8 cellular contexts compared by ENCODE assay signal in the genomic region with DNA sequence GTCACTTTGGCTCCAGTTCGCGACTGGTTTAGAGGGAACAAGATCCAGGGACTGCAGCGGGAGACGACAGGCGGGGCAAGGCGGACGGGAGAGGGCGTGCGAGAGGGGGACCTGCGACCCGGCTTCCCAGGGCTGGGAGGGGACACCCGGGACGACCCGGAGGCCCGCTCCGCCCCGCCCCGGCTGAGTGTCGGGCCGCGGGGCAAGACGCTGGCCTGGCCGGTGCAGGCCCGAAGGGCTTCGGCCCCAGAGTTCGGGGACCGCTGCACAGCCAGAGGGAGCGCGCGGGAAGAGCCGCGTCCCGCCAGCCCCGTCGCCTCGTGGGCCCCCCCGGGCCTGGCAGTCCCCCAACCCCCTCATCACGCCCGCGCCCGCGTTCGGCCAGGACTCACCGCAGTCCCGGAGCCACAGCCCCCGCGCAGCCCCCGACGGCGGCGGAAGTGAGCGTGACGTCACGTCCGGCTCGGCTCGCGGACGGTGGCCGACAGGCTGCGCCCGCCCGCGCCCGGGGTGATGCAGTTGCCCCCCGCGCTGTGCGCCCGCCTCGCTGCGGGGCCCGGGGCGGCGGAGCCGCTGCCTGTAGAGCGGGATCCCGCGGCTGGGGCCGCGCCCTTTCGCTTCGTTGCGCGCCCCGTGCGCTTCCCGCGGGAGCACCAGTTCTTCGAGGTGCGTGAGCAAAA. TPM values are rescaled to one million over a fixed set of nuclear protein-coding genes. Genes with fewer than 3 reads are reported as not detected.
DNase-seq lines count a peak whose midpoint lies in the region; ATAC-seq and TF ChIP-seq lines count a peak whose summit lies in the region.

A gene with protein sequence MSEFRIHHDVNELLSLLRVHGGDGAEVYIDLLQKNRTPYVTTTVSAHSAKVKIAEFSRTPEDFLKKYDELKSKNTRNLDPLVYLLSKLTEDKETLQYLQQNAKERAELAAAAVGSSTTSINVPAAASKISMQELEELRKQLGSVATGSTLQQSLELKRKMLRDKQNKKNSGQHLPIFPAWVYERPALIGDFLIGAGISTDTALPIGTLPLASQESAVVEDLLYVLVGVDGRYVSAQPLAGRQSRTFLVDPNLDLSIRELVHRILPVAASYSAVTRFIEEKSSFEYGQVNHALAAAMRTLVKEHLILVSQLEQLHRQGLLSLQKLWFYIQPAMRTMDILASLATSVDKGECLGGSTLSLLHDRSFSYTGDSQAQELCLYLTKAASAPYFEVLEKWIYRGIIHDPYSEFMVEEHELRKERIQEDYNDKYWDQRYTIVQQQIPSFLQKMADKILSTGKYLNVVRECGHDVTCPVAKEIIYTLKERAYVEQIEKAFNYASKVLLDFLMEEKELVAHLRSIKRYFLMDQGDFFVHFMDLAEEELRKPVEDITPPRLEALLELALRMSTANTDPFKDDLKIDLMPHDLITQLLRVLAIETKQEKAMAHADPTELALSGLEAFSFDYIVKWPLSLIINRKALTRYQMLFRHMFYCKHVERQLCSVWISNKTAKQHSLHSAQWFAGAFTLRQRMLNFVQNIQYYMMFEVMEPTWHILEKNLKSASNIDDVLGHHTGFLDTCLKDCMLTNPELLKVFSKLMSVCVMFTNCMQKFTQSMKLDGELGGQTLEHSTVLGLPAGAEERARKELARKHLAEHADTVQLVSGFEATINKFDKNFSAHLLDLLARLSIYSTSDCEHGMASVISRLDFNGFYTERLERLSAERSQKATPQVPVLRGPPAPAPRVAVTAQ (minus strand): TSS at position 442 of the 680 bp plus-strand sequence. CDS start 5,931 bp downstream, outside the sequence.
Gene ZNF511, plus strand, starts transcription at position 484 of the 680 bp plus-strand sequence. Its CDS starts 30 bp downstream, at position 514.

- no peaks in the 10 kb centered on the region for H3K9me3 Mint-ChIP-seq in CD4-positive, alpha-beta T cell

- peaks cover 7% of the 10 kb centered on the region for H3K27me3 Mint-ChIP-seq in CD4-positive, alpha-beta T cell

- H3K36me3 Mint-ChIP-seq in CD4-positive, alpha-beta T cell (ENCODE audit: low read depth) = peaks cover 56% of the 10 kb centered on the region

- peak within 1 kb of the TSS; percentile 99 for H3K4me3 Mint-ChIP-seq in CD4-positive, alpha-beta T cell

- peak; percentile 49 for ATAC-seq in CD4-positive, alpha-beta T cell (ENCODE audit: poor library complexity)
- ATAC-seq in GM19328 (IDR thresholded peaks at IDR 0.05; ENCODE audit: unreplicated experiment) (peak; percentile 84), HG03460 (IDR thresholded peaks at IDR 0.05; ENCODE audit: unreplicated experiment) (peak; percentile 77)

- peak within 1 kb of the TSS; percentile 68 for H3K4me3 ChIP-seq in mucosa of stomach (ENCODE audit: low read length)

- peaks cover 27% of the 10 kb centered on the region for H3K4me1 ChIP-seq in mucosa of stomach (ENCODE audit: control insufficient read depth, insufficient read depth, low read length)

- peak; percentile 81 to 92 (median 84) for DNase-seq in CD4-positive, alpha-beta T cell
- DNase-seq in OCI-M1 (lab: John Stamatoyannopoulos, UW) = peak; percentile 94
- peak; percentile 90 for DNase-seq in activated T-cell treated with anti-CD3 and anti-CD28 coated beads for 48 hours (ENCODE audit: low read depth)
- DNase-seq in erythroblast (lab: John Stamatoyannopoulos, UW) = peak; percentile 93 to 96
- peak; percentile 78 to 80 for DNase-seq in stimulated activated CD8-positive, alpha-beta memory T cell treated with anti-CD3 and anti-CD28 coated beads, Interleukin-7, amount 100 ng/mL, for 1 hour (ENCODE audit: low read depth in 2 of 2)

- no peaks in the 10 kb centered on the region for H3K36me3 ChIP-seq in mucosa of stomach (ENCODE audit: control insufficient read depth, insufficient read depth, low read length)

- CTCF ChIA-PET in CD4-positive, alpha-beta T cell (lab: Charles Lee) = interaction anchor here (0.8 to 1.9 kb wide), 13 partner anchors 9 to 208 kb away, joined by 3 to 20 read pairs (median 4); partner anchors contain the start of genes ADAM8 and FUOM

- H3K27ac Mint-ChIP-seq in CD4-positive, alpha-beta T cell = peak within 1 kb of the TSS; percentile 99

- POLR2A ChIA-PET in CD4-positive, alpha-beta T cell (lab: Charles Lee) = interaction anchor here (0.9 to 1.5 kb wide), 8 partner anchors 27 to 81 kb away, joined by 3 to 7 read pairs (median 4); partner anchors contain the start of genes ADAM8 and CALY

- H3K9ac ChIP-seq in mucosa of stomach (ENCODE audit: low read length) = peak within 1 kb of the TSS; percentile 88

- H3K9me3 ChIP-seq in CD4-positive, alpha-beta T cell (ENCODE audit: control insufficient read depth, low read length) = no peaks in the 10 kb centered on the region
- no peaks in the 10 kb centered on the region for H3K9me3 ChIP-seq in mucosa of stomach (ENCODE audit: control insufficient read depth, low read length)

- H3K27ac ChIP-seq in CD4-positive, alpha-beta T cell (ENCODE audit: low read depth, low read length) = peak within 1 kb of the TSS; percentile 99

- H3K4me1 Mint-ChIP-seq in CD4-positive, alpha-beta T cell (ENCODE audit: low read depth) = peaks cover 26% of the 10 kb centered on the region

- TF ChIP-seq POLR2A in erythroblast (IDR thresholded peaks at IDR 0.05; ENCODE audit: low read length) = peak; percentile 81

- no peaks in the 10 kb centered on the region for H3K27me3 ChIP-seq in CD4-positive, alpha-beta T cell (ENCODE audit: control insufficient read depth, insufficient read depth, low read length)
- no peaks in the 10 kb centered on the region for H3K27me3 ChIP-seq in mucosa of stomach (ENCODE audit: control insufficient read depth, insufficient read depth, low read length)

- intact Hi-C loops in CD4-positive, alpha-beta T cell (cut with DNase I, micrococcal nuclease) = loop anchor here (1.0 to 5.0 kb wide), 4 partner anchors 47 to 64 kb away; partner anchors contain the start of genes ECHS1 (in 2 of the 2) and FUOM (in 1 of the 2)

- no peak for TF ChIP-seq CTCF in CD4-positive, alpha-beta T cell (IDR thresholded peaks at IDR 0.05)

RNA-seq across cellular contexts. Expression of the first gene that starts in this region (rescaled TPM):
- 10 to 100 TPM; 89.3 to 94.2 TPM for total RNA-seq in CD4-positive, alpha-beta T cell

RNA-seq across cellular contexts. Expression of gene ZNF511, which starts in this region (rescaled TPM):
- total RNA-seq in CD4-positive, alpha-beta T cell = 10 to 100 TPM; 38.1 to 40.9 TPM

Comparison
In these comparisons a context has a peak if more than half of its experiments do, and no peak if none do; other contexts are left out.
1. Peak in every context shown above with its lines: DNase-seq, ATAC-seq, H3K4me3 ChIP-seq and H3K27ac ChIP-seq.